Comparison of ENCODE assay signal across 18 cellular contexts in the genomic region with DNA sequence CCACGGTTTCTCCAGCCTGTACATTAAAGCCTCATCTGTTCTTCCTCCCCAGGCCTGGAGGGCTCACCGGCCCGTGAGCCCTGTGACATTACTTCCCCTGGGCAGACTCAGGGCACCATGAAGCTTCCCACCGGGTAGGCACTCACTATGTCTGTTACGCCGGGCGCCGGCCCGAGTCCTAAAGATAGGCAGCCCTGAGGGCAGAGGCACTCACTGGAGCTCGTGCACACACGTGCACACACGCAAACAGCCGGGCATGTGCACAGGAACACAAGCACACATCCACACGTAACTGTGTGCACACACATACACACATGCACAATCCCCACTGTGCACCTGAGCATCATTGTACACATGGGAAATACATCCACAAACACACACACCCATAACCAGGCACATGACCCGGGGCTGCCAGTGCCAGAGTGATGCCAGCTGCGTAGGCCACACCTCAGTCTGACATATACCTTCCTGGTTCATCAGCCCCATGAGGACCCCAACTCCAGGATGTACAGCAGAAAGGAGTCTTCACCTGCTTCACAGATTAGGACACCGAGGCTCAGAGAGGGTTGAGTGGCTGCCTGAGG.
DNase-seq lines count a peak whose midpoint lies in the region; ATAC-seq, FAIRE-seq and TF ChIP-seq lines count a peak whose summit lies in the region.
"Had no signal": no experiment of that assay in that cellular context is flagged by ENCODE, and none has a peak within 500 bp of the region (broad histone marks: within the 10 kb centered on the region; RNA-seq: fewer than 3 reads in every experiment).

No MANE protein-coding gene starts in this region.

- no peaks in the 10 kb centered on the region for H3K36me3 Mint-ChIP-seq in natural killer cell treated with Interleukin-12 subunit alpha and Interleukin-12 subunit beta and Interleukin-15 and Interleukin-18, amount 100 ng/mL, for 72 hours
- no peaks in the 10 kb centered on the region for H3K36me3 Mint-ChIP-seq in natural killer cell
- H3K36me3 Mint-ChIP-seq: activated naive CD8-positive, alpha-beta T cell had no signal

- H3K27ac ChIP-seq in kidney (ENCODE audit: low read depth in 2 of 2, low read length in 2 of 2), result no peak overlapping the region
- H3K27ac ChIP-seq: epithelial cell of prostate, HL-60, uterus had no signal

- H3K27me3 Mint-ChIP-seq in natural killer cell treated with Interleukin-12 subunit alpha and Interleukin-12 subunit beta and Interleukin-15 and Interleukin-18, amount 100 ng/mL, for 72 hours, result peaks cover 7% of the 10 kb centered on the region in 2 donors
- peaks cover 5 to 16% of the 10 kb centered on the region in 2 donors for H3K27me3 Mint-ChIP-seq in natural killer cell (ENCODE audit: low read depth in 2 of 2)

- no peak overlapping the region for H3K9ac ChIP-seq in kidney (ENCODE audit: low read length in 2 of 2)

- intact Hi-C loops in natural killer cell (cut with micrococcal nuclease) (no loop called here), kidney (cut with DNase I) (no loop called here), sciatic nerve (cut with DNase I) (no loop called here)

- no peaks in the 10 kb centered on the region for H3K9me3 Mint-ChIP-seq in natural killer cell treated with Interleukin-12 subunit alpha and Interleukin-12 subunit beta and Interleukin-15 and Interleukin-18, amount 100 ng/mL, for 72 hours
- no peaks in the 10 kb centered on the region for H3K9me3 Mint-ChIP-seq in natural killer cell
- H3K9me3 Mint-ChIP-seq: activated CD4-positive, alpha-beta T cell treated with anti-CD3 and anti-CD28 coated beads, Interleukin-2, amount 10 ng/mL, durations not matched to agents 24 days and 14 days; activated T-helper 1 cell treated with anti-CD3 and anti-CD28 coated beads, Interleukin-12 subunit alpha, Interleukin-12 subunit beta, Interleukin-2, Interleukin-4 antibody, amounts not matched to agents 30 ng/mL and 10 ng/mL and 1 ng/mL, durations not matched to agents 14 hours and 24 hours and 36 hours; nephron had no signal

- H3K36me3 ChIP-seq in kidney (ENCODE audit: control insufficient read depth in 1 of 2, insufficient read depth in 2 of 2, low read length in 2 of 2), result no peaks in the 10 kb centered on the region
- H3K36me3 ChIP-seq: uterus had no signal

- H3K9me3 ChIP-seq in kidney (ENCODE audit: control insufficient read depth in 1 of 2, low read length in 2 of 2), result no peaks in the 10 kb centered on the region
- H3K9me3 ChIP-seq: uterus had no signal

- peak; percentile 58 for DNase-seq in natural killer cell treated with Interleukin-12 subunit alpha and Interleukin-12 subunit beta and Interleukin-15 and Interleukin-18, amount 100 ng/mL, for 72 hours (ENCODE audit: low spot score)
- DNase-seq in natural killer cell (no peak), kidney (peak; percentile 41), sciatic nerve (ENCODE audit: low spot score) (peak; percentile 47), NCI-H2081 treated with DMSO at 0.1 percent for 48 hours (lab: John Stamatoyannopoulos, UW) (no peak), NCI-H1048 (lab: John Stamatoyannopoulos, UW) (no peak)
- DNase-seq in central memory CD4-positive, alpha-beta T cell, result no peak
- DNase-seq: activated CD4-positive, alpha-beta T cell treated with anti-CD3 and anti-CD28 coated beads, Interleukin-2, amount 10 ng/mL, durations not matched to agents 24 days and 14 days; HCEC 1CT; NCI-H1092 treated with DMSO at 0.1 percent for 48 hours; NCI-H187 treated with DMSO at 0.1 percent for 48 hours; NCI-H226; uterus had no signal

- no peak overlapping the region for H3K27ac Mint-ChIP-seq in natural killer cell treated with Interleukin-12 subunit alpha and Interleukin-12 subunit beta and Interleukin-15 and Interleukin-18, amount 100 ng/mL, for 72 hours
- no peak overlapping the region for H3K27ac Mint-ChIP-seq in natural killer cell
- H3K27ac Mint-ChIP-seq: activated CD4-positive, alpha-beta T cell treated with anti-CD3 and anti-CD28 coated beads, Interleukin-2, amount 10 ng/mL, durations not matched to agents 24 days and 14 days; activated naive CD8-positive, alpha-beta T cell; activated T-helper 1 cell treated with anti-CD3 and anti-CD28 coated beads, Interleukin-12 subunit alpha, Interleukin-12 subunit beta, Interleukin-2, Interleukin-4 antibody, amounts not matched to agents 30 ng/mL and 10 ng/mL and 1 ng/mL, durations not matched to agents 14 hours and 24 hours and 36 hours; nephron had no signal

- no peak for ATAC-seq in natural killer cell treated with Interleukin-12 subunit alpha and Interleukin-12 subunit beta and Interleukin-15 and Interleukin-18, amount 100 ng/mL, for 72 hours
- ATAC-seq in natural killer cell (no peak), sciatic nerve (no peak)

- FAIRE-seq in kidney (lab: Jason Lieb, UNC), result no peak

- TF ChIP-seq CTCF in natural killer cell (IDR thresholded peaks at IDR 0.05) (no peak), kidney (IDR thresholded peaks at IDR 0.05; ENCODE audit: borderline replicate concordance, extremely low read depth, insufficient read depth) (no peak)

- H3K4me3 Mint-ChIP-seq in natural killer cell treated with Interleukin-12 subunit alpha and Interleukin-12 subunit beta and Interleukin-15 and Interleukin-18, amount 100 ng/mL, for 72 hours, result no peak overlapping the region
- no peak overlapping the region for H3K4me3 Mint-ChIP-seq in natural killer cell
- H3K4me3 Mint-ChIP-seq: activated CD4-positive, alpha-beta T cell treated with anti-CD3 and anti-CD28 coated beads, Interleukin-2, amount 10 ng/mL, durations not matched to agents 24 days and 14 days; activated naive CD8-positive, alpha-beta T cell; activated T-helper 1 cell treated with anti-CD3 and anti-CD28 coated beads, Interleukin-12 subunit alpha, Interleukin-12 subunit beta, Interleukin-2, Interleukin-4 antibody, amounts not matched to agents 30 ng/mL and 10 ng/mL and 1 ng/mL, durations not matched to agents 14 hours and 24 hours and 36 hours; nephron had no signal

- H3K4me3 ChIP-seq in kidney (ENCODE audit: low read length in 2 of 2), result no peak overlapping the region
- H3K4me3 ChIP-seq: uterus had no signal

- H3K4me1 ChIP-seq in kidney (ENCODE audit: control insufficient read depth in 1 of 2, insufficient read depth in 1 of 2, low read depth in 1 of 2, low read length in 2 of 2), result no peaks in the 10 kb centered on the region
- H3K4me1 ChIP-seq: uterus had no signal

- H3K4me1 Mint-ChIP-seq in natural killer cell treated with Interleukin-12 subunit alpha and Interleukin-12 subunit beta and Interleukin-15 and Interleukin-18, amount 100 ng/mL, for 72 hours (ENCODE audit: low read depth in 2 of 2), result no peaks in the 10 kb centered on the region
- no peaks in the 10 kb centered on the region for H3K4me1 Mint-ChIP-seq in natural killer cell
- H3K4me1 Mint-ChIP-seq: activated CD4-positive, alpha-beta T cell treated with anti-CD3 and anti-CD28 coated beads, Interleukin-2, amount 10 ng/mL, durations not matched to agents 24 days and 14 days; nephron had no signal

Comparison
In these comparisons a context has a peak if more than half of its experiments do, and no peak if none do; other contexts are left out.
1. DNase-seq: peak in natural killer cell treated with Interleukin-12 subunit alpha and Interleukin-12 subunit beta and Interleukin-15 and Interleukin-18, amount 100 ng/mL, for 72 hours (single experiment), kidney (single experiment) and sciatic nerve (single experiment); none in natural killer cell (single experiment), NCI-H2081 treated with DMSO at 0.1 percent for 48 hours (single experiment), central memory CD4-positive, alpha-beta T cell (single experiment) and NCI-H1048 (single experiment).